1 cellular context compared by ENCODE assay signal in the genomic region with DNA sequence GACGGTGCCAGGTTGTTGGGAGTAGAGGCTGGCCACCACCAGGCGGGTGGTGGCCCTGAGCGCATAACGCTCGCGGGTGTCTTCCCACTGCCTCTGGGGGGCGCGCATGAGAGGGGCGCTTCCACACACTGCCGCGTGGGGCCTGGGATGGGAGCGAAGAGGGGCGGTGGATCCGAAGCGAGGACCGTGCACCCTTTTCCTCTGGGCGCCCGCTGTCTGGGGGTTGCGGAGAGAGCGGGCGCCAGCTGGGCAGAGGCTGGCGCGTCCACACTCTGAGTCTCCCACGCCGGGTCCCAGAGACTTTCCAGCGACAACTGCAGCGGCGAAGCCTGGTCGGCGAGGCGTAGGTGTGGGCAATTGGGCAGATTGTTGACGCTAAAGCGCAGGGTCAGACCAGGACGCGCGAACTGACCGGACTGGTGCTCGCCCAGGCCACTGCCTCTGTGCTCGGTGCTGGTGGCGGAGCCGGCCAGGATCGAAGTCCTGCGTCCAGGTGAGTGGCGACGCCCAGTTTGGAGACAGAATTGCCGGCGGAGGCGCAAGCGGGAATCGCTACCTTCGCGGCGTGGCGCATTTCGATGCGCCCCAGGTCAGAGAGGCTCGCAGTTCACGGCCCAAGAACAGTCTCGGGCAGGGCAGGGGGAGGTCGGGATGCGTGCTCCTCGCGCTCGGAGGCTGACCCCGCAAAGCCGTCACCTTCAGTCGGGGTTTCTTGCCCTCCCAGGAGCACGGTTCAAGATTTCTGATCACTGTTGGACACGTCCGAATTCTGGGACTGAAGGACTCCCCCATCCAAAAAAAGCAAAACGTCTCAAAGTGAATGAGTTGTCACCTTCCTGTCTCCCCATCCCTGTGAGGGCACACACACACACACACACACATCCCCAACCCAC.
TF ChIP-seq lines count a peak whose summit lies in the region.

No MANE protein-coding gene starts in this region.

TF ChIP-seq in H1, 55 proteins besides CTCF, POLR2A, EP300 and RAD21:
- TF ChIP-seq TCF12 (IDR thresholded peaks at IDR 0.05; ENCODE audit: low read depth, low read length) (no peak), TAF1 (IDR thresholded peaks at IDR 0.05; ENCODE audit: low read depth, low read length) (no peak), SRF (IDR thresholded peaks at IDR 0.05; ENCODE audit: low read depth, low read length) (no peak), RFX5 (IDR thresholded peaks at IDR 0.05; ENCODE audit: borderline replicate concordance, low read depth, low read length) (no peak), TAF7 (optimal IDR thresholded peaks at IDR 0.05; ENCODE audit: borderline replicate concordance, low read depth, low read length) (no peak), SP4 (IDR thresholded peaks at IDR 0.05; ENCODE audit: low read length) (no peak), TBP (IDR thresholded peaks at IDR 0.05; ENCODE audit: low read depth, low read length) (no peak), TEAD4 (IDR thresholded peaks at IDR 0.05; ENCODE audit: low read depth, low read length) (no peak), EGR1 (IDR thresholded peaks at IDR 0.05; ENCODE audit: borderline replicate concordance, low read depth, low read length) (no peak), SIN3A (conservative IDR thresholded peaks at IDR 0.05 in 1 of 2, IDR thresholded peaks at IDR 0.05 in 1 of 2; ENCODE audit: low read depth in 1 of 2, low read length in 2 of 2) (no peak), SIX5 (IDR thresholded peaks at IDR 0.05; ENCODE audit: low read depth, low read length) (no peak), SUZ12 (IDR thresholded peaks at IDR 0.05; ENCODE audit: low read length) (peak; percentile 99), CTBP2 (IDR thresholded peaks at IDR 0.05; ENCODE audit: borderline replicate concordance, insufficient read depth, insufficient read length, low read length) (no peak), NANOG (IDR thresholded peaks at IDR 0.05; ENCODE audit: insufficient read depth, low read depth, low read length, poor library complexity, severe bottlenecking) (no peak), GTF2F1 (IDR thresholded peaks at IDR 0.05; ENCODE audit: borderline replicate concordance, low read depth, low read length) (no peak), SAP30 (IDR thresholded peaks at IDR 0.05; ENCODE audit: insufficient read depth, insufficient replicate concordance, low read length) (no peak), EZH2 (IDR thresholded peaks at IDR 0.05; ENCODE audit: low read depth, low read length, severe bottlenecking) (peak; percentile 98), CHD1 (IDR thresholded peaks at IDR 0.05; ENCODE audit: low read depth, low read length) (no peak), YY1 (IDR thresholded peaks at IDR 0.05; ENCODE audit: low read depth, low read length) (no peak), SP1 (IDR thresholded peaks at IDR 0.05; ENCODE audit: low read depth, low read length) (no peak), BCL11A (IDR thresholded peaks at IDR 0.05; ENCODE audit: low read depth in 2 of 2, low read length in 2 of 2) (no peak), CBX8 (IDR thresholded peaks at IDR 0.05; ENCODE audit: borderline replicate concordance, low read depth, low read length) (peak; percentile 94; the same call in 1 of the 2 replicates), BACH1 (IDR thresholded peaks at IDR 0.05; ENCODE audit: low read length) (no peak), HDAC2 (IDR thresholded peaks at IDR 0.05; ENCODE audit: borderline replicate concordance in 1 of 2, low read depth in 2 of 2, low read length in 2 of 2) (no peak), BRCA1 (IDR thresholded peaks at IDR 0.05; ENCODE audit: low read depth, low read length) (no peak), E2F6 (IDR thresholded peaks at IDR 0.05) (no peak), RBBP5 (IDR thresholded peaks at IDR 0.05; ENCODE audit: borderline replicate concordance, low read depth, low read length) (no peak), POLR2AphosphoS5 (IDR thresholded peaks at IDR 0.05; ENCODE audit: low read depth, low read length) (no peak), PHF8 (conservative IDR thresholded peaks at IDR 0.05; ENCODE audit: low read depth, low read length) (no peak), RNF2 (IDR thresholded peaks at IDR 0.05; ENCODE audit: borderline replicate concordance, low read depth, low read length, missing control alignments, poor library complexity, severe bottlenecking) (peak; percentile 87), HDAC6 (IDR thresholded peaks at IDR 0.05; ENCODE audit: low read depth, low read length) (no peak)
- TF ChIP-seq, protein P1, sequence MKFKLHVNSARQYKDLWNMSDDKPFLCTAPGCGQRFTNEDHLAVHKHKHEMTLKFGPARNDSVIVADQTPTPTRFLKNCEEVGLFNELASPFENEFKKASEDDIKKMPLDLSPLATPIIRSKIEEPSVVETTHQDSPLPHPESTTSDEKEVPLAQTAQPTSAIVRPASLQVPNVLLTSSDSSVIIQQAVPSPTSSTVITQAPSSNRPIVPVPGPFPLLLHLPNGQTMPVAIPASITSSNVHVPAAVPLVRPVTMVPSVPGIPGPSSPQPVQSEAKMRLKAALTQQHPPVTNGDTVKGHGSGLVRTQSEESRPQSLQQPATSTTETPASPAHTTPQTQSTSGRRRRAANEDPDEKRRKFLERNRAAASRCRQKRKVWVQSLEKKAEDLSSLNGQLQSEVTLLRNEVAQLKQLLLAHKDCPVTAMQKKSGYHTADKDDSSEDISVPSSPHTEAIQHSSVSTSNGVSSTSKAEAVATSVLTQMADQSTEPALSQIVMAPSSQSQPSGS (IDR thresholded peaks at IDR 0.05; ENCODE audit: low read length), result no peak
- TF ChIP-seq, protein P2, sequence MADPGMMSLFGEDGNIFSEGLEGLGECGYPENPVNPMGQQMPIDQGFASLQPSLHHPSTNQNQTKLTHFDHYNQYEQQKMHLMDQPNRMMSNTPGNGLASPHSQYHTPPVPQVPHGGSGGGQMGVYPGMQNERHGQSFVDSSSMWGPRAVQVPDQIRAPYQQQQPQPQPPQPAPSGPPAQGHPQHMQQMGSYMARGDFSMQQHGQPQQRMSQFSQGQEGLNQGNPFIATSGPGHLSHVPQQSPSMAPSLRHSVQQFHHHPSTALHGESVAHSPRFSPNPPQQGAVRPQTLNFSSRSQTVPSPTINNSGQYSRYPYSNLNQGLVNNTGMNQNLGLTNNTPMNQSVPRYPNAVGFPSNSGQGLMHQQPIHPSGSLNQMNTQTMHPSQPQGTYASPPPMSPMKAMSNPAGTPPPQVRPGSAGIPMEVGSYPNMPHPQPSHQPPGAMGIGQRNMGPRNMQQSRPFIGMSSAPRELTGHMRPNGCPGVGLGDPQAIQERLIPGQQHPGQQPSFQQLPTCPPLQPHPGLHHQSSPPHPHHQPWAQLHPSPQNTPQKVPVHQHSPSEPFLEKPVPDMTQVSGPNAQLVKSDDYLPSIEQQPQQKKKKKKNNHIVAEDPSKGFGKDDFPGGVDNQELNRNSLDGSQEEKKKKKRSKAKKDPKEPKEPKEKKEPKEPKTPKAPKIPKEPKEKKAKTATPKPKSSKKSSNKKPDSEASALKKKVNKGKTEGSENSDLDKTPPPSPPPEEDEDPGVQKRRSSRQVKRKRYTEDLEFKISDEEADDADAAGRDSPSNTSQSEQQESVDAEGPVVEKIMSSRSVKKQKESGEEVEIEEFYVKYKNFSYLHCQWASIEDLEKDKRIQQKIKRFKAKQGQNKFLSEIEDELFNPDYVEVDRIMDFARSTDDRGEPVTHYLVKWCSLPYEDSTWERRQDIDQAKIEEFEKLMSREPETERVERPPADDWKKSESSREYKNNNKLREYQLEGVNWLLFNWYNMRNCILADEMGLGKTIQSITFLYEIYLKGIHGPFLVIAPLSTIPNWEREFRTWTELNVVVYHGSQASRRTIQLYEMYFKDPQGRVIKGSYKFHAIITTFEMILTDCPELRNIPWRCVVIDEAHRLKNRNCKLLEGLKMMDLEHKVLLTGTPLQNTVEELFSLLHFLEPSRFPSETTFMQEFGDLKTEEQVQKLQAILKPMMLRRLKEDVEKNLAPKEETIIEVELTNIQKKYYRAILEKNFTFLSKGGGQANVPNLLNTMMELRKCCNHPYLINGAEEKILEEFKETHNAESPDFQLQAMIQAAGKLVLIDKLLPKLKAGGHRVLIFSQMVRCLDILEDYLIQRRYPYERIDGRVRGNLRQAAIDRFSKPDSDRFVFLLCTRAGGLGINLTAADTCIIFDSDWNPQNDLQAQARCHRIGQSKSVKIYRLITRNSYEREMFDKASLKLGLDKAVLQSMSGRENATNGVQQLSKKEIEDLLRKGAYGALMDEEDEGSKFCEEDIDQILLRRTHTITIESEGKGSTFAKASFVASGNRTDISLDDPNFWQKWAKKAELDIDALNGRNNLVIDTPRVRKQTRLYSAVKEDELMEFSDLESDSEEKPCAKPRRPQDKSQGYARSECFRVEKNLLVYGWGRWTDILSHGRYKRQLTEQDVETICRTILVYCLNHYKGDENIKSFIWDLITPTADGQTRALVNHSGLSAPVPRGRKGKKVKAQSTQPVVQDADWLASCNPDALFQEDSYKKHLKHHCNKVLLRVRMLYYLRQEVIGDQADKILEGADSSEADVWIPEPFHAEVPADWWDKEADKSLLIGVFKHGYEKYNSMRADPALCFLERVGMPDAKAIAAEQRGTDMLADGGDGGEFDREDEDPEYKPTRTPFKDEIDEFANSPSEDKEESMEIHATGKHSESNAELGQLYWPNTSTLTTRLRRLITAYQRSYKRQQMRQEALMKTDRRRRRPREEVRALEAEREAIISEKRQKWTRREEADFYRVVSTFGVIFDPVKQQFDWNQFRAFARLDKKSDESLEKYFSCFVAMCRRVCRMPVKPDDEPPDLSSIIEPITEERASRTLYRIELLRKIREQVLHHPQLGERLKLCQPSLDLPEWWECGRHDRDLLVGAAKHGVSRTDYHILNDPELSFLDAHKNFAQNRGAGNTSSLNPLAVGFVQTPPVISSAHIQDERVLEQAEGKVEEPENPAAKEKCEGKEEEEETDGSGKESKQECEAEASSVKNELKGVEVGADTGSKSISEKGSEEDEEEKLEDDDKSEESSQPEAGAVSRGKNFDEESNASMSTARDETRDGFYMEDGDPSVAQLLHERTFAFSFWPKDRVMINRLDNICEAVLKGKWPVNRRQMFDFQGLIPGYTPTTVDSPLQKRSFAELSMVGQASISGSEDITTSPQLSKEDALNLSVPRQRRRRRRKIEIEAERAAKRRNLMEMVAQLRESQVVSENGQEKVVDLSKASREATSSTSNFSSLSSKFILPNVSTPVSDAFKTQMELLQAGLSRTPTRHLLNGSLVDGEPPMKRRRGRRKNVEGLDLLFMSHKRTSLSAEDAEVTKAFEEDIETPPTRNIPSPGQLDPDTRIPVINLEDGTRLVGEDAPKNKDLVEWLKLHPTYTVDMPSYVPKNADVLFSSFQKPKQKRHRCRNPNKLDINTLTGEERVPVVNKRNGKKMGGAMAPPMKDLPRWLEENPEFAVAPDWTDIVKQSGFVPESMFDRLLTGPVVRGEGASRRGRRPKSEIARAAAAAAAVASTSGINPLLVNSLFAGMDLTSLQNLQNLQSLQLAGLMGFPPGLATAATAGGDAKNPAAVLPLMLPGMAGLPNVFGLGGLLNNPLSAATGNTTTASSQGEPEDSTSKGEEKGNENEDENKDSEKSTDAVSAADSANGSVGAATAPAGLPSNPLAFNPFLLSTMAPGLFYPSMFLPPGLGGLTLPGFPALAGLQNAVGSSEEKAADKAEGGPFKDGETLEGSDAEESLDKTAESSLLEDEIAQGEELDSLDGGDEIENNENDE (IDR thresholded peaks at IDR 0.05; ENCODE audit: insufficient replicate concordance, low read length), result no peak
- TF ChIP-seq, protein P3, sequence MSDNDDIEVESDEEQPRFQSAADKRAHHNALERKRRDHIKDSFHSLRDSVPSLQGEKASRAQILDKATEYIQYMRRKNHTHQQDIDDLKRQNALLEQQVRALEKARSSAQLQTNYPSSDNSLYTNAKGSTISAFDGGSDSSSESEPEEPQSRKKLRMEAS (IDR thresholded peaks at IDR 0.05), result no peak
